In the genomic region with DNA sequence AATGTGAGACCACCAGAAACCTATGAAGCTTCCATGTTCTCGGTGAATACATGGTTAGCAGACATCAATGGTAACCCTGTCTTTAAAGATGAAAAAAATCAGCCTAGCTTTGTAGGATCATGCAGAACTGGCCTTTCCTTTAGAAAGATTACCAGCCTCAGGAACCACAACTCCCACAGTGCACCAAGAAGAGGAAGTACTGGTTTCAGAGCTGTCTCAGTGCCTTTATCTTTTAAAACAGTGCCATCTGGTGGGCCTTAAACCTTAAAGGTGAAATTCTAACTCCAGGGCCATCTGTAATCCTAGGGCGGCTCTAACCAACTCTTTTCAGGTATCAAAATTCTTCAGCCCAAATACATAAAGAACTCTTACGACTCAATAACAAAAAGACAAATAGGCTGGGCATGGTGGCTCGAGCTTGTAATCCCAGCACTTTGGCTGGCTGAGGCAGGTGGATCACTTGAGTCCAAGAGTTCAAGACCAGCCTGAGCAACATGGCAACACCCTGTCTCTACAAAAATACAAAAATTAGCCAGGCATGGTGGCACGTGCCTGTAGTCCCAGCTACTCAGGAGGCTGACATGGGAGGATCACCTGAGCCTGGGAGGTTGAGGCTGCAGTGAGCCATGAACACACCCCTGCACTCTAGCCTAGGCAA, we compare ENCODE assay signal across 8 cellular contexts. TPM values are rescaled to one million over a fixed set of nuclear protein-coding genes. Genes with fewer than 3 reads are reported as not detected.
DNase-seq lines count a peak whose midpoint lies in the region; ATAC-seq and TF ChIP-seq lines count a peak whose summit lies in the region.

No MANE protein-coding gene starts in this region.

- no peak for TF ChIP-seq EP300 in neural cell (conservative IDR thresholded peaks at IDR 0.05; ENCODE audit: poor library complexity, severe bottlenecking)

- H3K27ac ChIP-seq in neural cell (ENCODE audit: low read length), result no peak overlapping the region

- TF ChIP-seq RAD21 in neural cell (conservative IDR thresholded peaks at IDR 0.05), result peak; percentile 95

- peak; percentile 59 for ATAC-seq in GM19372 (IDR thresholded peaks at IDR 0.05; ENCODE audit: low read depth, unreplicated experiment)
- no peak for ATAC-seq in HG03139 (IDR thresholded peaks at IDR 0.05; ENCODE audit: unreplicated experiment)

- DNase-seq in CMK (ENCODE audit: low read depth) (peak; percentile 54), HT1080 (ENCODE audit: low read depth) (peak; percentile 78), NCI-H82 treated with DMSO at 0.1 percent for 48 hours (lab: John Stamatoyannopoulos, UW; ENCODE audit: unreplicated experiment) (peak; percentile 88), activated T-cell treated with anti-CD3 and anti-CD28 coated beads for 24 hours (ENCODE audit: low read depth) (peak; percentile 43), fibroblast of peridontal ligament (ENCODE audit: extremely low read depth) (peak; percentile 93)

- H3K4me2 ChIP-seq in neural cell (ENCODE audit: low read length), result no peak overlapping the region

- TF ChIP-seq CTCF in neural cell (IDR thresholded peaks at IDR 0.05; ENCODE audit: poor library complexity, severe bottlenecking), result peak; percentile 94

- H3F3A ChIP-seq in neural cell (ENCODE audit: insufficient read depth, low read length, poor library complexity, severe bottlenecking), result no peaks in the 10 kb centered on the region

- H3K9ac ChIP-seq in neural cell (ENCODE audit: low read length), result no peak overlapping the region

- H3K79me2 ChIP-seq in neural cell (replicated peaks; ENCODE audit: insufficient read depth, low read length), result peaks cover 27% of the 10 kb centered on the region

- no peaks in the 10 kb centered on the region for H3K9me2 ChIP-seq in neural cell (ENCODE audit: insufficient read depth, low read length)

- H4K20me1 ChIP-seq in neural cell (ENCODE audit: insufficient read depth), result no peaks in the 10 kb centered on the region

- no peaks in the 10 kb centered on the region for H3K36me3 ChIP-seq in neural cell (ENCODE audit: insufficient read depth, low read length)

- no peaks in the 10 kb centered on the region for H3K9me3 ChIP-seq in neural cell (ENCODE audit: low read length)

- H3K4me3 ChIP-seq in neural cell (ENCODE audit: low read length), result no peak overlapping the region

- H2AFZ ChIP-seq in neural cell (ENCODE audit: low read depth, low read length), result no peak overlapping the region

- H3K27me3 ChIP-seq in neural cell (ENCODE audit: insufficient read depth, low read depth, low read length), result no peaks in the 10 kb centered on the region

TF ChIP-seq in neural cell, 6 proteins besides CTCF, POLR2A, EP300 and RAD21:
- TF ChIP-seq SMC3 (conservative IDR thresholded peaks at IDR 0.05; ENCODE audit: poor library complexity) (peak; percentile 94), TAF1 (IDR thresholded peaks at IDR 0.05; ENCODE audit: low read depth) (no peak)

RNA-seq across cellular contexts. Expression of gene ATPAF2, which starts 5.4 kb away (rescaled TPM):
- total RNA-seq in HT1080 (2014; rRNA removed; shearing (Covaris generic)), result 16.6 and 17.8 TPM in 2 replicates
- polyA plus RNA-seq in HT1080 (2015; cell fraction: cytosol; rRNA removed), result 14.8 and 24.4 TPM in 2 replicates
- 23.2 and 26.4 TPM in 2 replicates for polyA plus RNA-seq in HT1080 (2015; cell fraction: nucleus; rRNA removed)
- polyA plus RNA-seq in neural cell, result 30.5 and 33.3 TPM in 2 replicates
- 61.6 and 63.0 TPM in 2 replicates for polyA minus RNA-seq in neural cell

RNA-seq across cellular contexts. Expression of gene GID4, which starts 5.6 kb away (rescaled TPM):
- total RNA-seq in HT1080 (2014; rRNA removed; shearing (Covaris generic)), result 5.0 and 7.8 TPM in 2 replicates
- polyA plus RNA-seq in HT1080 (2015; cell fraction: cytosol; rRNA removed), result 9.0 and 11.2 TPM in 2 replicates
- polyA plus RNA-seq in HT1080 (2015; cell fraction: nucleus; rRNA removed), result 7.6 and 8.6 TPM in 2 replicates
- polyA plus RNA-seq in neural cell, result 3.6 and 4.9 TPM in 2 replicates
- polyA minus RNA-seq in neural cell, result 10.3 and 10.5 TPM in 2 replicates

RNA-seq across cellular contexts. Expression of gene DRG2, which starts 54.2 kb away (rescaled TPM):
- 55.5 and 55.9 TPM in 2 replicates for total RNA-seq in HT1080 (2014; rRNA removed; shearing (Covaris generic))
- 40.1 and 45.1 TPM in 2 replicates for polyA plus RNA-seq in HT1080 (2015; cell fraction: cytosol; rRNA removed)
- polyA plus RNA-seq in HT1080 (2015; cell fraction: nucleus; rRNA removed), result 89.0 and 105 TPM in 2 replicates
- 40.6 and 51.2 TPM in 2 replicates for polyA plus RNA-seq in neural cell
- 23.6 and 30.0 TPM in 2 replicates for polyA minus RNA-seq in neural cell

Comparison
In these comparisons a context has a peak if more than half of its experiments do, and no peak if none do; other contexts are left out.
1. DNase-seq: peak in every context shown above with its lines; median percentile 93 in fibroblast of peridontal ligament; 88 in NCI-H82 treated with DMSO at 0.1 percent for 48 hours; 78 in HT1080; 54 in CMK; 43 in activated T-cell treated with anti-CD3 and anti-CD28 coated beads for 24 hours.